In the genomic region with DNA sequence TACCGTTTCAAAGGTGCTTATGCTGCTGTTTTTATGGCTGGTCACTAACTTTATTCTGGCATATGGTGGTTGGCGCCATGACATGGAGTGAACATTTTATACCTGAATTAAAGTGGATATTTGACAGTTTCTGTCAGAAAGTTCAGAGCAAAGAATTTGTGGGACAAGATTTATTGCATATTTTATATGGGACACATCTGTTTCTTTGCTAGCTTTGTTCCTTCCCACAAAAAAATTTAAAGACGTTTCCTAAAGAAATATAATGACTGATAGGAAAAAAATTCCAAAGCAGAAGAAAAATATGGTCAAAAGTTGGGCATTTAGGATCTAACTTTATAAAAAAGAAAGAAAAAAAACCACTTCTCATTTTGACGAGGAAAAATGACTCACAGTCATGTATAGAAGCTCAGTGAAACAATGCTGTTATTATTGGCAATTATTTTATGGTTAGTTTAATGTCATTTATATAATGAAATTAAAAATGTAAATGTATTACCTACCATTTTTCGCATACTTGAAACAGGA, we compare ENCODE assay signal across 21 cellular contexts.
A peak's percentile ranks its signal among the peaks of the same experiment; 100 is the strongest.
DNase-seq lines count a peak whose midpoint lies in the region; ATAC-seq, FAIRE-seq and TF ChIP-seq lines count a peak whose summit lies in the region.
"Had no signal": no experiment of that assay in that cellular context is flagged by ENCODE, and none has a peak within 500 bp of the region (broad histone marks: within the 10 kb centered on the region; RNA-seq: fewer than 3 reads in every experiment).

No MANE protein-coding gene starts in this region.

- TF ChIP-seq CTCF in AG10803 (conservative IDR thresholded peaks at IDR 0.05; ENCODE audit: low read length) (no peak), fibroblast of mammary gland (conservative IDR thresholded peaks at IDR 0.05; ENCODE audit: control insufficient read depth, insufficient read depth, low read depth, low read length) (no peak), osteoblast (IDR thresholded peaks at IDR 0.05; ENCODE audit: extremely low read depth, low read depth, low read length) (no peak)

- intact Hi-C loops in activated naive CD4-positive, alpha-beta T cell treated with anti-CD3 and anti-CD28 coated beads for 36 hours (cut with micrococcal nuclease): no loop called here

- H3K27ac Mint-ChIP-seq in activated naive CD4-positive, alpha-beta T cell treated with anti-CD3 and anti-CD28 coated beads for 36 hours: no peak overlapping the region
- H3K27ac Mint-ChIP-seq: activated naive CD8-positive, alpha-beta T cell treated with anti-CD3 and anti-CD28 coated beads, Interleukin-2, amount 50 U/mL, for 24 hours; immature natural killer cell had no signal

- H3K4me3 Mint-ChIP-seq in activated naive CD4-positive, alpha-beta T cell treated with anti-CD3 and anti-CD28 coated beads for 36 hours: no peak overlapping the region
- H3K4me3 Mint-ChIP-seq: activated naive CD8-positive, alpha-beta T cell treated with anti-CD3 and anti-CD28 coated beads, Interleukin-2, amount 50 U/mL, for 24 hours; immature natural killer cell had no signal

- H3K4me3 ChIP-seq in AG10803 (ENCODE audit: low read length): no peak overlapping the region
- H3K4me3 ChIP-seq in fibroblast of mammary gland (ENCODE audit: control insufficient read depth, low read depth, low read length): no peak overlapping the region
- peak overlapping the region; percentile 29 for H3K4me3 ChIP-seq in osteoblast (ENCODE audit: insufficient read depth, low read length)
- H3K4me3 ChIP-seq: coronary artery, left ventricle myocardium inferior, mucosa of descending colon, Peyer's patch had no signal

- no peaks in the 10 kb centered on the region for H3K27me3 Mint-ChIP-seq in activated naive CD4-positive, alpha-beta T cell treated with anti-CD3 and anti-CD28 coated beads for 36 hours (ENCODE audit: low read depth)

- H3K36me3 Mint-ChIP-seq in activated naive CD4-positive, alpha-beta T cell treated with anti-CD3 and anti-CD28 coated beads for 36 hours (ENCODE audit: low read depth): no peaks in the 10 kb centered on the region
- H3K36me3 Mint-ChIP-seq: immature natural killer cell had no signal

- no peaks in the 10 kb centered on the region for H3K9me3 ChIP-seq in osteoblast (ENCODE audit: low read depth, low read length)
- H3K9me3 ChIP-seq: left ventricle myocardium inferior, mucosa of descending colon, Peyer's patch had no signal

- H3K27ac ChIP-seq in osteoblast (ENCODE audit: low read depth, low read length): peak overlapping the region; percentile 99
- H3K27ac ChIP-seq: coronary artery, left ventricle myocardium inferior, Peyer's patch, VCaP had no signal

- peak; percentile 62 for DNase-seq in AG10803 (ENCODE audit: low read depth)
- DNase-seq in RCC 7860 (ENCODE audit: low spot score): no peak
- DNase-seq in fibroblast of mammary gland (ENCODE audit: low read depth): peak; percentile 41
- DNase-seq in osteoblast (ENCODE audit: insufficient read length, low spot score, missing footprints): no peak
- no peak for DNase-seq in activated naive CD4-positive, alpha-beta T cell treated with anti-CD3 and anti-CD28 coated beads for 36 hours
- no peak for DNase-seq in stimulated activated CD4-positive, alpha-beta T cell treated with anti-CD3 and anti-CD28 coated beads, Interleukin-4, amount 100 ng/mL, for 1 hour
- DNase-seq in NCI-H146 treated with DMSO at 0.1 percent for 48 hours (lab: John Stamatoyannopoulos, UW; ENCODE audit: unreplicated experiment): no peak
- DNase-seq: activated effector memory CD4-positive, alpha-beta T cell treated with Interleukin-2 at 50 U/mL for 16 hours; activated naive CD8-positive, alpha-beta T cell treated with anti-CD3 and anti-CD28 coated beads, Interleukin-2, amount 50 U/mL, for 24 hours; C1 segment of cervical spinal cord; immature natural killer cell; left ventricle myocardium inferior; mucosa of descending colon; NK-92 treated with Interleukin-12 subunit alpha and Interleukin-12 subunit beta, amount 100 ng/mL, for 24 hours; Peyer's patch; stimulated activated CD4-positive, alpha-beta T cell treated with anti-CD3 and anti-CD28 coated beads, Interleukin-4, amount 100 ng/mL, for 24 hours; stimulated activated naive CD8-positive, alpha-beta T cell treated with anti-CD3 and anti-CD28 coated beads, Interleukin-15, Interleukin-2, amounts not matched to agents 100 U/mL and 50 U/mL, for 24 hours had no signal

- CTCF ChIA-PET in activated naive CD4-positive, alpha-beta T cell treated with anti-CD3 and anti-CD28 coated beads for 36 hours (lab: Charles Lee): interaction anchor here (0.7 kb wide), 1 partner anchor 17 kb away, joined by 3 read pairs; no protein-coding TSS in a partner anchor

- H3K36me3 ChIP-seq in osteoblast (ENCODE audit: insufficient read depth, low read length): peaks cover 6% of the 10 kb centered on the region
- H3K36me3 ChIP-seq: left ventricle myocardium inferior, Peyer's patch had no signal

- peak overlapping the region; percentile 79 for H3K4me2 ChIP-seq in osteoblast (ENCODE audit: insufficient read depth, low read length)

- H3K4me1 ChIP-seq in osteoblast (ENCODE audit: insufficient read depth, low read length): peaks cover 39% of the 10 kb centered on the region
- H3K4me1 ChIP-seq: left ventricle myocardium inferior, Peyer's patch had no signal

- H2AFZ ChIP-seq in osteoblast (ENCODE audit: low read length): peak overlapping the region; percentile 32

- ATAC-seq in GM21717 (IDR thresholded peaks at IDR 0.05; ENCODE audit: unreplicated experiment): no peak
- ATAC-seq: activated naive CD8-positive, alpha-beta T cell treated with anti-CD3 and anti-CD28 coated beads, Interleukin-2, amount 50 U/mL, for 24 hours; mucosa of descending colon; stimulated activated naive CD8-positive, alpha-beta T cell treated with anti-CD3 and anti-CD28 coated beads, Interleukin-15, Interleukin-2, amounts not matched to agents 100 U/mL and 50 U/mL, for 24 hours had no signal

- no peaks in the 10 kb centered on the region for H3K9me3 Mint-ChIP-seq in activated naive CD4-positive, alpha-beta T cell treated with anti-CD3 and anti-CD28 coated beads for 36 hours
- H3K9me3 Mint-ChIP-seq: activated naive CD8-positive, alpha-beta T cell treated with anti-CD3 and anti-CD28 coated beads, Interleukin-2, amount 50 U/mL, for 24 hours; immature natural killer cell had no signal

- no peaks in the 10 kb centered on the region for H3K4me1 Mint-ChIP-seq in activated naive CD4-positive, alpha-beta T cell treated with anti-CD3 and anti-CD28 coated beads for 36 hours (ENCODE audit: low read depth)
- H3K4me1 Mint-ChIP-seq: activated naive CD8-positive, alpha-beta T cell treated with anti-CD3 and anti-CD28 coated beads, Interleukin-2, amount 50 U/mL, for 24 hours; immature natural killer cell had no signal

- no peaks in the 10 kb centered on the region for H3K27me3 ChIP-seq in osteoblast (ENCODE audit: insufficient read depth, low read length)
- H3K27me3 ChIP-seq: Peyer's patch had no signal

- H4K20me1 ChIP-seq in osteoblast (ENCODE audit: insufficient read depth, low read length): no peaks in the 10 kb centered on the region

- H3K79me2 ChIP-seq in osteoblast (ENCODE audit: insufficient read depth, low read length): peaks cover 4% of the 10 kb centered on the region

- peak; percentile 67 for FAIRE-seq in RCC 7860 (lab: Jason Lieb, UNC)
- FAIRE-seq: GM19239 had no signal

Comparison
In these comparisons a context has a peak if more than half of its experiments do, and no peak if none do; other contexts are left out.
1. DNase-seq: peak in AG10803 (single experiment) and fibroblast of mammary gland (single experiment); none in RCC 7860 (single experiment), osteoblast (single experiment), activated naive CD4-positive, alpha-beta T cell treated with anti-CD3 and anti-CD28 coated beads for 36 hours (single experiment), stimulated activated CD4-positive, alpha-beta T cell treated with anti-CD3 and anti-CD28 coated beads, Interleukin-4, amount 100 ng/mL, for 1 hour (single experiment) and NCI-H146 treated with DMSO at 0.1 percent for 48 hours (single experiment).